ENCODE assay signal across 32 cellular contexts in the genomic region with DNA sequence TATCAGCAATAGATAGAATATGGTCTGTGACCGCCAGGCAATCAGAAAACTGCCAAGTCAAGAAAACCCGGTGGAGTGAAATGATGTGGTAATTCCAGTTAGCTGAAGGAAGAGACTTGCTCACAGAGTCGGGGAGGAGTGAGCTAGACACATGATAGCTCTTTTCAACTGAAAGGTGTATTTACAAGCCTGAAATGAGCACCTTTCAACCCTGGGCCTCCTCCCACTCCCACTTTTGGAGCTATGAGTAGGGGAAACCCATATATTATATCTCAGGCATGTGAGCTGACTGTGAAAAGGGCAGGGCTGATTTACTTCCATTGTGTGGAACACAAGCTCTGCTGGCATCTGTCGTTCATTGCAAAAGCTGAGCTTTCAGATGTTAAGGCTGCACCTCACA.
"Had no signal": no experiment of that assay in that cellular context is flagged by ENCODE, and none has a peak within 500 bp of the region (broad histone marks: within the 10 kb centered on the region; RNA-seq: fewer than 3 reads in every experiment).

No MANE protein-coding gene starts in this region.

- DNase-seq: activated CD4-positive, alpha-beta T cell treated with anti-CD3 and anti-CD28 coated beads for 48 hours; activated CD4-positive, alpha-beta T cell treated with anti-CD3 and anti-CD28 coated beads, Interleukin-2, amount 50 U/mL, for 48 hours; activated CD8-positive, alpha-beta memory T cell treated with anti-CD3 and anti-CD28 coated beads for 24 hours; activated effector memory CD4-positive, alpha-beta T cell treated with Interleukin-2 at 50 U/mL for 16 hours; activated naive CD4-positive, alpha-beta T cell treated with Interleukin-2 at 50 U/mL for 16 hours; adrenal gland; aorta; body of pancreas; dermis blood vessel endothelial cell; effector CD8-positive, alpha-beta T cell; left ventricle myocardium inferior; mesendoderm; mucosa of descending colon; nucleus accumbens; psoas muscle; stimulated activated CD4-positive, alpha-beta T cell treated with anti-CD3 and anti-CD28 coated beads, Interleukin-15, amount 100 ng/mL, for 24 hours; stimulated activated CD4-positive, alpha-beta T cell treated with anti-CD3 and anti-CD28 coated beads, Interleukin-2, amount 100 ng/mL, for 24 hours; stimulated activated naive CD4-positive, alpha-beta T cell; T1000; WERI-Rb-1 had no signal

- FAIRE-seq: colon, endometrium, frontal cortex, islet of Langerhans had no signal

- H3K4me1 Mint-ChIP-seq: nephron had no signal

- H3K36me3 ChIP-seq: adrenal gland, left ventricle myocardium inferior, right atrium auricular region, suprapubic skin, tibial nerve, WERI-Rb-1 had no signal

- H3K9me3 Mint-ChIP-seq: nephron had no signal

- H3K27ac ChIP-seq: adrenal gland, body of pancreas, left ventricle myocardium inferior, parathyroid adenoma, psoas muscle, right atrium auricular region, suprapubic skin, tibial nerve, WERI-Rb-1 had no signal

- H3K36me3 Mint-ChIP-seq: activated naive CD8-positive, alpha-beta T cell had no signal

- H3K4me3 ChIP-seq: adrenal gland, body of pancreas, left ventricle myocardium inferior, lung, mucosa of descending colon, psoas muscle, right atrium auricular region, suprapubic skin, tibial nerve had no signal

- H3K27me3 Mint-ChIP-seq: activated naive CD8-positive, alpha-beta T cell had no signal

- H3K27ac Mint-ChIP-seq: activated naive CD8-positive, alpha-beta T cell; nephron had no signal

- ATAC-seq: activated CD4-positive, CD25-positive, alpha-beta regulatory T cell treated with anti-CD3 and anti-CD28 coated beads, Interleukin-2, amount 50 U/mL, for 24 hours; body of pancreas; mucosa of descending colon; psoas muscle had no signal

- H3K79me2 ChIP-seq: parathyroid adenoma had no signal

- H3K9me3 ChIP-seq: adrenal gland, body of pancreas, left ventricle myocardium inferior, mucosa of descending colon, psoas muscle, right atrium auricular region, suprapubic skin, tibial nerve had no signal

- H2AFZ ChIP-seq: parathyroid adenoma had no signal

- H3K4me3 Mint-ChIP-seq: activated naive CD8-positive, alpha-beta T cell; nephron had no signal

- H3K4me1 ChIP-seq: body of pancreas, left ventricle myocardium inferior, psoas muscle, right atrium auricular region, suprapubic skin, tibial nerve had no signal

- H3K27me3 ChIP-seq: adrenal gland, body of pancreas, right atrium auricular region, suprapubic skin, tibial nerve had no signal
